In the genomic region with DNA sequence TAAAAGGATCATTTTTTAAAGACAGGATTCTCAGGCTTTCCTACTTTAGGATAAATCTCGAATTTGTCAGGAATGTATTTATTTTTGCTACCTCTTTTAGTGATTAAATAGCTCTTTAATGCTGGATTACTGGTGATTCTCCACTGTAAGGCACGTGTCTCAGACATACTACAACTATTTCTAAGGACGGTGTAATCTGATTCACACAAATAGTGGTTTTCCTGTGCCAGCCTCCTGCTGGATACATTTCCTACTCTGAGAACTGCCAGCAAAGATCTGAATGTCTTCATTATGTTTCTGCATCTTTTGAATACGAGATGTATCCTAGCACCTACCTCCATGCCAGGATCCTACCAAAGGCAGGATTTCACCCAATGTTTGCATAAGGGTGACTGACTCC, we compare ENCODE assay signal across 10 cellular contexts.
DNase-seq lines count a peak whose midpoint lies in the region; ATAC-seq and TF ChIP-seq lines count a peak whose summit lies in the region.
"Had no signal": no experiment of that assay in that cellular context is flagged by ENCODE, and none has a peak within 500 bp of the region (broad histone marks: within the 10 kb centered on the region; RNA-seq: fewer than 3 reads in every experiment).

No MANE protein-coding gene starts in this region.

- no peaks in the 10 kb centered on the region for H3K9me3 Mint-ChIP-seq in neural progenitor cell
- H3K9me3 Mint-ChIP-seq: activated naive CD4-positive, alpha-beta T cell treated with anti-CD3 and anti-CD28 coated beads, Interleukin-2, amount 50 U/mL, for 24 hours had no signal

- H3K4me3 ChIP-seq in SK-N-MC = no peak overlapping the region
- no peak overlapping the region for H3K4me3 ChIP-seq in neural progenitor cell

- no peak for TF ChIP-seq CTCF in neural progenitor cell (IDR thresholded peaks at IDR 0.05)

- H3K4me1 ChIP-seq in neural progenitor cell = peaks cover 47% of the 10 kb centered on the region

- H3K9me3 ChIP-seq in SK-N-MC (ENCODE audit: low read depth, low read length) (no peaks in the 10 kb centered on the region), neural progenitor cell (ENCODE audit: low read depth) (no peaks in the 10 kb centered on the region)

- H3K36me3 ChIP-seq in SK-N-MC (ENCODE audit: insufficient read depth, low read length) = no peaks in the 10 kb centered on the region
- no peaks in the 10 kb centered on the region for H3K36me3 ChIP-seq in neural progenitor cell

- peaks cover 43% of the 10 kb centered on the region for H3K4me1 Mint-ChIP-seq in neural progenitor cell

- H3K36me3 Mint-ChIP-seq in neural progenitor cell = peaks cover 10% of the 10 kb centered on the region
- H3K36me3 Mint-ChIP-seq: activated naive CD4-positive, alpha-beta T cell treated with anti-CD3 and anti-CD28 coated beads, Interleukin-2, amount 50 U/mL, for 24 hours had no signal

- H3K27ac Mint-ChIP-seq in neural progenitor cell = no peak overlapping the region
- H3K27ac Mint-ChIP-seq: activated naive CD4-positive, alpha-beta T cell treated with anti-CD3 and anti-CD28 coated beads, Interleukin-2, amount 50 U/mL, for 24 hours had no signal

- H3K79me2 ChIP-seq in neural progenitor cell (ENCODE audit: low read depth) = no peaks in the 10 kb centered on the region

- H3K4me2 ChIP-seq in neural progenitor cell = peak overlapping the region; percentile 37

- DNase-seq in NCI-H146 (lab: John Stamatoyannopoulos, UW) (peak; percentile 39), NCI-H146 treated with DMSO at 0.1 percent for 48 hours (lab: John Stamatoyannopoulos, UW; ENCODE audit: unreplicated experiment) (no peak), SK-N-MC (ENCODE audit: low read depth, low spot score) (no peak), neural progenitor cell (ENCODE audit: low spot score) (no peak), DMS 273 (lab: John Stamatoyannopoulos, UW; ENCODE audit: unreplicated experiment) (no peak), GDM1 (lab: John Stamatoyannopoulos, UW) (no peak)
- DNase-seq in stimulated activated CD8-positive, alpha-beta memory T cell treated with anti-CD3 and anti-CD28 coated beads, Interleukin-4, amount 100 ng/mL, for 48 hours = no peak

- H3K9ac ChIP-seq in SK-N-MC (ENCODE audit: insufficient read length) = peak overlapping the region; percentile 22
- no peak overlapping the region for H3K9ac ChIP-seq in neural progenitor cell

- H3F3A ChIP-seq in neural progenitor cell (ENCODE audit: low read depth) = peaks cover 25% of the 10 kb centered on the region

- H3K27me3 ChIP-seq in neural progenitor cell = no peaks in the 10 kb centered on the region

- H3K27me3 Mint-ChIP-seq in neural progenitor cell (ENCODE audit: insufficient read depth, low read depth) = no peaks in the 10 kb centered on the region

- no peak overlapping the region for H3K4me3 Mint-ChIP-seq in neural progenitor cell

- H2AFZ ChIP-seq in neural progenitor cell (replicated peaks) = no peak overlapping the region

- no peaks in the 10 kb centered on the region for H4K20me1 ChIP-seq in neural progenitor cell (ENCODE audit: low read depth)

- 0 out of 2 replicates have a peak overlapping the region, but pooled peaks have one; percentile 7 for H3K27ac ChIP-seq in SK-N-MC
- H3K27ac ChIP-seq in neural progenitor cell = peak overlapping the region; percentile 68
- H3K27ac ChIP-seq: 22Rv1 had no signal

- ATAC-seq in HG02840 (IDR thresholded peaks at IDR 0.05; ENCODE audit: low FRiP score, unreplicated experiment) = peak; percentile 4
